Comparison of ENCODE assay signal across 9 cellular contexts in the genomic region with DNA sequence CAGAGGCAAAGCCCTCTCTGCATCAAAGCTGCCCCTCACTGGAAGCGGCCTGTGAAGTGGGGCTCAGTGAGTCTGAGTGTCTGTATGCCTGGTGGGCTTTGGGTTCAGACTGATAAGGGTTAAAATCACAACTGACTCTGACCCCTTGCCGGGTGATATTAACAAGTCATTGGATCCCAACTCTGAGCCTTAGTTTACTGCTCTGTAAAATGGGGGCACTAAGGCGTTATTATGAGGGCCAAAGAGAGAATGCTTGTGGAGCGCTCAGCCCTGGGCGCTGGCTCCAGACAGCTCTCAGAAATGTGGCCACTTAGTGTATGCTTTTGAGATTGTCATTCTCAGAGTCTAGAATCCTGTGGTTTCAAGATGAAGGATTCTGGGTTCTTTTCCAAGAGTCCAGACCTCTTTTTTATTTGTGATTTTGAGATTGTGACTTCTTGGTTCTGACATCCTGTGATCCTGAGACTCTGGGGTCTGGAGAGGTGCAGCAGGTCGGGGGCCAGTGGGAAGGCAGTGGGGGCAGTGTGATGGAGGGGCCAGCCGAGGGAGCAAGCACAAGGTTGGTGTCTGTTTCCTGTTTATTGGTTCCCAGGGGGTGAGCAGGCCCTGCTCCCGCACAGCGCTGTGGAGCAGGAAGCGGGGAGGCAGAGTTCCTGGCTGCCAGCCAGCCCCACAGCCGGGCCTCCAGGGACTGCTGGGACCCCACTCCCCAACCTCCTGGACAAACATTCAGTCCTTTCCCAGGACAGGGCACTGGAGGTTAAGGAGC. TPM values are rescaled to one million over a fixed set of nuclear protein-coding genes. Genes with fewer than 3 reads are reported as not detected.
DNase-seq lines count a peak whose midpoint lies in the region; ATAC-seq and TF ChIP-seq lines count a peak whose summit lies in the region.
"Had no signal": no experiment of that assay in that cellular context is flagged by ENCODE, and none has a peak within 500 bp of the region (broad histone marks: within the 10 kb centered on the region; RNA-seq: fewer than 3 reads in every experiment).

No MANE protein-coding gene starts in this region.

- H3K9me3 ChIP-seq in right lobe of liver, result no peaks in the 10 kb centered on the region
- no peaks in the 10 kb centered on the region for H3K9me3 ChIP-seq in tibial artery

- H3K27ac ChIP-seq in right lobe of liver (peak overlapping the region; percentile 10 to 49 (median 47)), tibial artery (peak overlapping the region; percentile 97), foreskin keratinocyte (no peak overlapping the region)
- H3K27ac ChIP-seq: 22Rv1 had no signal

- H3K4me3 ChIP-seq in astrocyte of the spinal cord (ENCODE audit: low read depth, low read length), result no peak overlapping the region
- no peak overlapping the region for H3K4me3 ChIP-seq in right lobe of liver
- peak overlapping the region in 1 of 2 donors; percentile 5 for H3K4me3 ChIP-seq in tibial artery

- H3K4me1 ChIP-seq in right lobe of liver (peaks cover 0 to 11% (median 0%) of the 10 kb centered on the region in 4 donors), tibial artery (peaks cover 10 to 100% (median 96%) of the 10 kb centered on the region in 4 donors), foreskin keratinocyte (no peaks in the 10 kb centered on the region)

- H3K27me3 ChIP-seq in right lobe of liver (no peaks in the 10 kb centered on the region), tibial artery (no peaks in the 10 kb centered on the region), foreskin keratinocyte (no peaks in the 10 kb centered on the region)

- DNase-seq in DMS 273 (lab: John Stamatoyannopoulos, UW; ENCODE audit: unreplicated experiment) (peak; percentile 60), DMS 273 treated with DMSO at 0.1 percent for 48 hours (lab: John Stamatoyannopoulos, UW) (no peak), astrocyte of the spinal cord (ENCODE audit: low read depth, low spot score) (peak; percentile 74), right lobe of liver (peak in 1 of 3 donors; percentile 67), tibial artery (no peak), foreskin keratinocyte (no peak), posterior vena cava (ENCODE audit: low spot score) (no peak)
- no peak for DNase-seq in NK-92 treated with Interleukin-12 subunit alpha and Interleukin-12 subunit beta, amount 100 ng/mL, for 24 hours (lab: John Stamatoyannopoulos, UW)

- ATAC-seq in right lobe of liver, result peak; percentile 55 to 76 (median 64)
- no peak for ATAC-seq in foreskin keratinocyte

- WGBS in right lobe of liver (ENCODE audit: insufficient coverage, low coverage, low lambda C conversion rate, missing lambda C conversion rate), result 48% methylated on average over 6 of the region's 11 CpGs

- in situ Hi-C loops in astrocyte of the spinal cord (cut with HindIII; ENCODE audit: low sequenced_read_pairs), result no loop called here

- TF ChIP-seq POLR2A in right lobe of liver (IDR thresholded peaks at IDR 0.05), result no peak

- H3K36me3 ChIP-seq in right lobe of liver (no peaks in the 10 kb centered on the region), tibial artery (peaks cover 0 to 9% (median 0%) of the 10 kb centered on the region in 3 donors)

- TF ChIP-seq CTCF in astrocyte of the spinal cord (IDR thresholded peaks at IDR 0.05; ENCODE audit: low read depth, low read length), result no peak
- TF ChIP-seq CTCF in right lobe of liver (IDR thresholded peaks at IDR 0.05), result no peak
- TF ChIP-seq CTCF in tibial artery (IDR thresholded peaks at IDR 0.05), result no peak
- TF ChIP-seq CTCF in foreskin keratinocyte (conservative IDR thresholded peaks at IDR 0.05), result no peak

- intact Hi-C loops in right lobe of liver (cut with DNase I), result no loop called here
- intact Hi-C loops in tibial artery (cut with DNase I; ENCODE audit: low total_unique reads), result no loop called here
- intact Hi-C loops in posterior vena cava (cut with DNase I), result no loop called here

RNA-seq across cellular contexts. Expression of a gene that starts 13.4 kb away (rescaled TPM):
- total RNA-seq in right lobe of liver (1 to 10 TPM; 4.6 to 7.3 (median 5.4) TPM), foreskin keratinocyte (8.7 and 9.7 TPM in 2 replicates), posterior vena cava (10 to 100 TPM; 88.6 to 99.1 TPM)
- 4.6 and 5.0 TPM in 2 replicates for polyA plus RNA-seq in foreskin keratinocyte

RNA-seq across cellular contexts. Expression of a gene that starts 49.4 kb away (rescaled TPM):
- total RNA-seq in right lobe of liver (1 to 10 TPM in 1 of 6 experiments, under 1 TPM in 5; 0.24 to 1.8 (median 0.62) TPM), foreskin keratinocyte (not detected in 2 replicates), posterior vena cava (1 to 10 TPM; 2.5 to 4.9 TPM)
- 0.04 TPM in 1 of 2 replicates, not detected in the other for polyA plus RNA-seq in foreskin keratinocyte

RNA-seq across cellular contexts. Expression of a gene that starts 54.7 kb away (rescaled TPM):
- total RNA-seq in right lobe of liver (1 to 10 TPM in 5 of 6 experiments, under 1 TPM in 1; 0.81 to 5.4 (median 1.6) TPM), foreskin keratinocyte (11.6 and 12.7 TPM in 2 replicates), posterior vena cava (10 to 100 TPM in 1 of 2 donors, 1 to 10 TPM in 1; 6.3 to 10.8 TPM)
- 8.1 and 10.7 TPM in 2 replicates for polyA plus RNA-seq in foreskin keratinocyte

Comparison
In these comparisons a context has a peak if more than half of its experiments do, and no peak if none do; other contexts are left out.
1. DNase-seq: peak in DMS 273 (single experiment) and astrocyte of the spinal cord (single experiment); none in DMS 273 treated with DMSO at 0.1 percent for 48 hours (single experiment), tibial artery (0 of 2), foreskin keratinocyte (0 of 2), NK-92 treated with Interleukin-12 subunit alpha and Interleukin-12 subunit beta, amount 100 ng/mL, for 24 hours (single experiment) and posterior vena cava (single experiment).